In genomic region chr21:46509760-46510159, GRCh38 we compare ENCODE assay signal across 2 cellular contexts.
TF ChIP-seq lines count a peak whose summit lies in the region.

No MANE protein-coding gene starts in this region.

TF ChIP-seq in A549, 52 proteins besides CTCF, POLR2A, EP300 and RAD21:
- TF ChIP-seq BCL3 (IDR thresholded peaks at IDR 0.05) (no peak), SREBF2 (IDR thresholded peaks at IDR 0.05) (no peak), MAFK (IDR thresholded peaks at IDR 0.05; ENCODE audit: partially characterized antibody) (no peak), HOXB13 (CRISPR knock-in tag; IDR thresholded peaks at IDR 0.05; ENCODE audit: low read depth) (no peak), HOXB5 (CRISPR knock-in tag; IDR thresholded peaks at IDR 0.05) (no peak), FOXS1 (CRISPR knock-in tag; IDR thresholded peaks at IDR 0.05) (no peak)
- TF ChIP-seq, protein P1, sequence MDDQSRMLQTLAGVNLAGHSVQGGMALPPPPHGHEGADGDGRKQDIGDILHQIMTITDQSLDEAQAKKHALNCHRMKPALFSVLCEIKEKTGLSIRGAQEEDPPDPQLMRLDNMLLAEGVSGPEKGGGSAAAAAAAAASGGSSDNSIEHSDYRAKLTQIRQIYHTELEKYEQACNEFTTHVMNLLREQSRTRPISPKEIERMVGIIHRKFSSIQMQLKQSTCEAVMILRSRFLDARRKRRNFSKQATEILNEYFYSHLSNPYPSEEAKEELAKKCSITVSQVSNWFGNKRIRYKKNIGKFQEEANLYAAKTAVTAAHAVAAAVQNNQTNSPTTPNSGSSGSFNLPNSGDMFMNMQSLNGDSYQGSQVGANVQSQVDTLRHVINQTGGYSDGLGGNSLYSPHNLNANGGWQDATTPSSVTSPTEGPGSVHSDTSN (IDR thresholded peaks at IDR 0.05): no peak
- TF ChIP-seq, protein P2, sequence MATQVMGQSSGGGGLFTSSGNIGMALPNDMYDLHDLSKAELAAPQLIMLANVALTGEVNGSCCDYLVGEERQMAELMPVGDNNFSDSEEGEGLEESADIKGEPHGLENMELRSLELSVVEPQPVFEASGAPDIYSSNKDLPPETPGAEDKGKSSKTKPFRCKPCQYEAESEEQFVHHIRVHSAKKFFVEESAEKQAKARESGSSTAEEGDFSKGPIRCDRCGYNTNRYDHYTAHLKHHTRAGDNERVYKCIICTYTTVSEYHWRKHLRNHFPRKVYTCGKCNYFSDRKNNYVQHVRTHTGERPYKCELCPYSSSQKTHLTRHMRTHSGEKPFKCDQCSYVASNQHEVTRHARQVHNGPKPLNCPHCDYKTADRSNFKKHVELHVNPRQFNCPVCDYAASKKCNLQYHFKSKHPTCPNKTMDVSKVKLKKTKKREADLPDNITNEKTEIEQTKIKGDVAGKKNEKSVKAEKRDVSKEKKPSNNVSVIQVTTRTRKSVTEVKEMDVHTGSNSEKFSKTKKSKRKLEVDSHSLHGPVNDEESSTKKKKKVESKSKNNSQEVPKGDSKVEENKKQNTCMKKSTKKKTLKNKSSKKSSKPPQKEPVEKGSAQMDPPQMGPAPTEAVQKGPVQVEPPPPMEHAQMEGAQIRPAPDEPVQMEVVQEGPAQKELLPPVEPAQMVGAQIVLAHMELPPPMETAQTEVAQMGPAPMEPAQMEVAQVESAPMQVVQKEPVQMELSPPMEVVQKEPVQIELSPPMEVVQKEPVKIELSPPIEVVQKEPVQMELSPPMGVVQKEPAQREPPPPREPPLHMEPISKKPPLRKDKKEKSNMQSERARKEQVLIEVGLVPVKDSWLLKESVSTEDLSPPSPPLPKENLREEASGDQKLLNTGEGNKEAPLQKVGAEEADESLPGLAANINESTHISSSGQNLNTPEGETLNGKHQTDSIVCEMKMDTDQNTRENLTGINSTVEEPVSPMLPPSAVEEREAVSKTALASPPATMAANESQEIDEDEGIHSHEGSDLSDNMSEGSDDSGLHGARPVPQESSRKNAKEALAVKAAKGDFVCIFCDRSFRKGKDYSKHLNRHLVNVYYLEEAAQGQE (IDR thresholded peaks at IDR 0.05): no peak

TF ChIP-seq in IMR-90, 13 proteins besides CTCF, POLR2A, EP300 and RAD21:
- TF ChIP-seq, protein P3, sequence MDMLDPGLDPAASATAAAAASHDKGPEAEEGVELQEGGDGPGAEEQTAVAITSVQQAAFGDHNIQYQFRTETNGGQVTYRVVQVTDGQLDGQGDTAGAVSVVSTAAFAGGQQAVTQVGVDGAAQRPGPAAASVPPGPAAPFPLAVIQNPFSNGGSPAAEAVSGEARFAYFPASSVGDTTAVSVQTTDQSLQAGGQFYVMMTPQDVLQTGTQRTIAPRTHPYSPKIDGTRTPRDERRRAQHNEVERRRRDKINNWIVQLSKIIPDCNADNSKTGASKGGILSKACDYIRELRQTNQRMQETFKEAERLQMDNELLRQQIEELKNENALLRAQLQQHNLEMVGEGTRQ (IDR thresholded peaks at IDR 0.05; ENCODE audit: low read depth, low read length): no peak
- TF ChIP-seq BHLHE40 (IDR thresholded peaks at IDR 0.05; ENCODE audit: low read depth, low read length) (no peak), SMC3 (IDR thresholded peaks at IDR 0.05; ENCODE audit: low read depth, low read length) (no peak), NFE2L2 (IDR thresholded peaks at IDR 0.05; ENCODE audit: low read depth, low read length) (no peak), CHD1 (IDR thresholded peaks at IDR 0.05; ENCODE audit: low read depth, low read length) (no peak), RCOR1 (IDR thresholded peaks at IDR 0.05; ENCODE audit: insufficient replicate concordance, low read length) (no peak), MAZ (IDR thresholded peaks at IDR 0.05; ENCODE audit: borderline replicate concordance, low read depth, low read length) (no peak), FOS (IDR thresholded peaks at IDR 0.05; ENCODE audit: low read depth, low read length) (no peak), RFX5 (IDR thresholded peaks at IDR 0.05; ENCODE audit: low read depth, low read length) (no peak)
